ENCODE assay signal across 10 cellular contexts in genomic region chr6:1952726-1953360, GRCh38.
A peak's percentile ranks its signal among the peaks of the same experiment; 100 is the strongest.
DNase-seq lines count a peak whose midpoint lies in the region; FAIRE-seq and TF ChIP-seq lines count a peak whose summit lies in the region.
"Had no signal": no experiment of that assay in that cellular context is flagged by ENCODE, and none has a peak within 500 bp of the region (broad histone marks: within the 10 kb centered on the region; RNA-seq: fewer than 3 reads in every experiment).

No MANE protein-coding gene starts in this region.

- no peak for TF ChIP-seq POLR2A in H1 (IDR thresholded peaks at IDR 0.05; ENCODE audit: control extremely low read depth in 1 of 2, low read depth in 2 of 2, low read length in 2 of 2)
- no peak for TF ChIP-seq POLR2A in Peyer's patch (IDR thresholded peaks at IDR 0.05)

- intact Hi-C loops in PC-9 (cut with micrococcal nuclease; ENCODE audit: unreplicated experiment), result loop anchor here (2.0 to 10.0 kb wide), 4 partner anchors 36 to 482 kb away; no protein-coding TSS in a partner anchor

- CTCF ChIA-PET in PC-9 (lab: Charles Lee) (no interaction called here), H1 (lab: Charles Lee; ENCODE audit: partially characterized antibody) (interaction anchor here (1.6 kb wide), 1 partner anchor 250 kb away, joined by 4 read pairs; no protein-coding TSS in a partner anchor)

- BruUV-seq in PC-9 (replicated peaks; lab: Mats Ljungman, UMichigan), result TSS peak; percentile 99

- no peak for TF ChIP-seq EP300 in H1 (IDR thresholded peaks at IDR 0.05; ENCODE audit: borderline replicate concordance in 1 of 2, low read depth in 2 of 2, low read length in 2 of 2)

- no peak overlapping the region for H3K9ac ChIP-seq in H1 (replicated peaks in 1 of 4; ENCODE audit: extremely low read depth in 1 of 4, low read depth in 3 of 4, low read length in 3 of 4)
- H3K9ac ChIP-seq in trophoblast cell (ENCODE audit: low read length), result no peak overlapping the region

- no peaks in the 10 kb centered on the region for H3K23me2 ChIP-seq in H1 (ENCODE audit: low read depth, low read length)

- no peaks in the 10 kb centered on the region for H3K9me3 Mint-ChIP-seq in immature natural killer cell

- no peak for TF ChIP-seq RAD21 in H1 (IDR thresholded peaks at IDR 0.05 in 1 of 2, conservative IDR thresholded peaks at IDR 0.05 in 1 of 2; ENCODE audit: low read depth in 2 of 2, low read length in 2 of 2)

- DNase-seq in Daoy (ENCODE audit: low read depth) (peak; percentile 97), PC-9 (peak; percentile 69 to 94), H1 (ENCODE audit: low read depth in 1 of 2, low spot score in 2 of 2) (no peak), trophoblast cell (peak; percentile 75 to 86), Peyer's patch (no peak), NCI-H748 (lab: John Stamatoyannopoulos, UW; ENCODE audit: unreplicated experiment) (no peak), immature natural killer cell (no peak)
- DNase-seq in activated effector memory CD4-positive, alpha-beta T cell treated with anti-CD3 and anti-CD28 coated beads, Interleukin-2, amount 50 U/mL, for 16 hours, result no peak
- DNase-seq: activated CD8-positive, alpha-beta memory T cell treated with anti-CD3 and anti-CD28 coated beads, Interleukin-2, amount 50 U/mL, for 48 hours; cerebellar nuclear complex had no signal

- WGBS in H1 (ENCODE audit: extremely low coverage in 1 of 2, insufficient coverage in 1 of 2, insufficient read length in 1 of 2, insufficient replicate concordance in 2 of 2, low coverage in 1 of 2, low lambda C conversion rate in 2 of 2, missing lambda C conversion rate in 1 of 2), 2 experiments, result 93% methylated on average over 14 of the region's 14 CpGs; no CpG with 5 or more reads in 1 of the 2 experiments
- no CpG with 5 or more reads among the region's 14 CpGs for WGBS in trophoblast cell (ENCODE audit: extremely low coverage, insufficient coverage, insufficient read length)

- H3F3A ChIP-seq in PC-9 (ENCODE audit: insufficient read depth, low read depth), result peaks cover 7% of the 10 kb centered on the region; the same call in 1 of the 2 replicates

- H3K56ac ChIP-seq in H1 (replicated peaks; ENCODE audit: insufficient read length, low read depth, low read length), result no peak overlapping the region

- no peak overlapping the region for H2BK120ac ChIP-seq in H1 (replicated peaks; ENCODE audit: low read depth, low read length)
- H2BK120ac ChIP-seq in trophoblast cell (ENCODE audit: insufficient read depth, low read length, poor library complexity), result no peak overlapping the region

- H3K9me3 ChIP-seq in PC-9 (ENCODE audit: insufficient read depth, low read depth), result no peaks in the 10 kb centered on the region
- H3K9me3 ChIP-seq in H1 (ENCODE audit: insufficient read depth in 2 of 2, low read depth in 1 of 2, low read length in 1 of 2), result no peaks in the 10 kb centered on the region
- no peaks in the 10 kb centered on the region for H3K9me3 ChIP-seq in trophoblast cell (ENCODE audit: insufficient read depth, low read depth, low read length)
- H3K9me3 ChIP-seq in Peyer's patch, result no peaks in the 10 kb centered on the region

- peak overlapping the region; percentile 96 for H3K27ac ChIP-seq in PC-9
- no peak overlapping the region for H3K27ac ChIP-seq in H1 (ENCODE audit: low read depth, low read length)
- H3K27ac ChIP-seq in trophoblast cell (ENCODE audit: low read depth, low read length), result no peak overlapping the region
- no peak overlapping the region for H3K27ac ChIP-seq in Peyer's patch

- H3K79me2 ChIP-seq in PC-9 (ENCODE audit: low read depth), result no peaks in the 10 kb centered on the region
- H3K79me2 ChIP-seq in H1 (ENCODE audit: control insufficient read depth in 1 of 2, insufficient read depth in 2 of 2, low read length in 2 of 2), result no peaks in the 10 kb centered on the region
- H3K79me2 ChIP-seq in trophoblast cell (ENCODE audit: control insufficient read depth, insufficient read depth, low read length, poor library complexity), result no peaks in the 10 kb centered on the region

- H2AK5ac ChIP-seq in H1 (ENCODE audit: low read depth, low read length) (no peak overlapping the region), trophoblast cell (ENCODE audit: low read length) (no peak overlapping the region)

- H4K20me1 ChIP-seq in PC-9 (ENCODE audit: insufficient read depth), result no peaks in the 10 kb centered on the region; the same call in 1 of the 2 replicates
- no peaks in the 10 kb centered on the region for H4K20me1 ChIP-seq in H1 (replicated peaks in 1 of 2; ENCODE audit: control insufficient read depth in 1 of 2, insufficient read depth in 2 of 2, low read length in 2 of 2)

- H4K91ac ChIP-seq in H1 (replicated peaks; ENCODE audit: insufficient read length, low read length), result no peak overlapping the region
- H4K91ac ChIP-seq in trophoblast cell (ENCODE audit: low read depth, low read length), result no peak overlapping the region

- H3K14ac ChIP-seq in H1 (ENCODE audit: insufficient read length) (no peak overlapping the region), trophoblast cell (ENCODE audit: low read length) (no peak overlapping the region)

- H2BK5ac ChIP-seq in H1 (ENCODE audit: low read depth, low read length), result no peak overlapping the region
- no peak overlapping the region for H2BK5ac ChIP-seq in trophoblast cell (ENCODE audit: low read depth, low read length, poor library complexity)

- H3K4ac ChIP-seq in H1 (replicated peaks; ENCODE audit: insufficient read length, low read depth, low read length) (no peak overlapping the region), trophoblast cell (ENCODE audit: low read depth, low read length) (no peak overlapping the region)

- H3K18ac ChIP-seq in H1 (ENCODE audit: extremely low read depth, low read length) (no peak overlapping the region), trophoblast cell (ENCODE audit: low read length) (no peak overlapping the region)

- TF ChIP-seq CTCF in PC-9 (conservative IDR thresholded peaks at IDR 0.05) (no peak), H1 (IDR thresholded peaks at IDR 0.05; ENCODE audit: control extremely low read depth in 1 of 3, insufficient read depth in 1 of 3, low read depth in 1 of 3, low read length in 3 of 3) (no peak), Peyer's patch (IDR thresholded peaks at IDR 0.05) (no peak)

- H4K5ac ChIP-seq in H1 (ENCODE audit: insufficient read length, low read depth, low read length), result no peak overlapping the region

- peaks cover 19% of the 10 kb centered on the region for H3K4me1 ChIP-seq in PC-9 (replicated peaks; ENCODE audit: insufficient read depth)
- no peaks in the 10 kb centered on the region for H3K4me1 ChIP-seq in H1 (replicated peaks in 1 of 4; ENCODE audit: control insufficient read depth in 3 of 4, insufficient read depth in 4 of 4, low read length in 3 of 4)
- peaks cover 0 to 1% of the 10 kb centered on the region in 2 experiments for H3K4me1 ChIP-seq in trophoblast cell (ENCODE audit: control insufficient read depth in 1 of 2, insufficient read depth in 2 of 2, low read length in 2 of 2)
- H3K4me1 ChIP-seq in Peyer's patch, result no peaks in the 10 kb centered on the region

- H2BK12ac ChIP-seq in H1 (ENCODE audit: low read depth, low read length) (no peak overlapping the region), trophoblast cell (ENCODE audit: low read length) (no peak overlapping the region)

- H4K8ac ChIP-seq in H1 (ENCODE audit: extremely low read depth, insufficient read depth, low read length) (no peak overlapping the region), trophoblast cell (ENCODE audit: low read depth, low read length) (no peak overlapping the region)

- H3K4me1 Mint-ChIP-seq in immature natural killer cell, result no peaks in the 10 kb centered on the region

- no peak overlapping the region for H2BK20ac ChIP-seq in H1 (ENCODE audit: low read length)

- H3K36me3 ChIP-seq in PC-9 (ENCODE audit: low read depth) (no peaks in the 10 kb centered on the region), H1 (ENCODE audit: control insufficient read depth in 2 of 4, insufficient read depth in 4 of 4, low read length in 3 of 4) (no peaks in the 10 kb centered on the region), trophoblast cell (ENCODE audit: control insufficient read depth in 1 of 2, insufficient read depth in 2 of 2, low read length in 2 of 2) (no peaks in the 10 kb centered on the region), Peyer's patch (peaks cover 0 to 4% (median 0%) of the 10 kb centered on the region in 3 donors)

- no peak overlapping the region for H2BK15ac ChIP-seq in H1 (ENCODE audit: low read length)

- no peak overlapping the region for H2AFZ ChIP-seq in PC-9
- H2AFZ ChIP-seq in H1 (ENCODE audit: low read length), result no peak overlapping the region
- H2AFZ ChIP-seq in trophoblast cell (ENCODE audit: insufficient read depth, low read length, poor library complexity), result no peak overlapping the region

- no peak overlapping the region for H3K4me3 Mint-ChIP-seq in immature natural killer cell

- no peaks in the 10 kb centered on the region for H3K9me2 ChIP-seq in PC-9 (ENCODE audit: insufficient read depth)

- H3K36me3 Mint-ChIP-seq in immature natural killer cell, result peaks cover 7 to 18% (median 13%) of the 10 kb centered on the region in 3 donors

- H3K4me3 ChIP-seq in PC-9, result peak overlapping the region; percentile 42; the same call in 1 of the 2 replicates
- no peak overlapping the region for H3K4me3 ChIP-seq in H1 (ENCODE audit: extremely low read depth in 1 of 4, insufficient read depth in 2 of 4, low read depth in 3 of 4, low read length in 4 of 4)
- H3K4me3 ChIP-seq in trophoblast cell (ENCODE audit: low read depth, low read length), result no peak overlapping the region
- H3K4me3 ChIP-seq in Peyer's patch, result no peak overlapping the region

- H3K4me2 ChIP-seq in PC-9 (peak overlapping the region; percentile 75), H1 (ENCODE audit: insufficient read depth in 1 of 2, low read depth in 2 of 2, low read length in 2 of 2) (no peak overlapping the region), trophoblast cell (ENCODE audit: low read length) (no peak overlapping the region)

- peaks cover 0 to 1% (median 0%) of the 10 kb centered on the region in 3 donors for H3K27me3 Mint-ChIP-seq in immature natural killer cell (ENCODE audit: low read depth in 3 of 3)

- POLR2A ChIA-PET in PC-9 (lab: Charles Lee; ENCODE audit: unreplicated experiment), result no interaction called here
- POLR2A ChIA-PET in H1 (lab: Charles Lee; ENCODE audit: partially characterized antibody), result no interaction called here

- H3K27me3 ChIP-seq in PC-9 (ENCODE audit: insufficient read depth, low read depth), result no peaks in the 10 kb centered on the region
- H3K27me3 ChIP-seq in H1 (replicated peaks in 1 of 4; ENCODE audit: control insufficient read depth in 3 of 4, extremely low read depth in 1 of 4, insufficient read depth in 3 of 4, low read length in 3 of 4), result no peaks in the 10 kb centered on the region
- no peaks in the 10 kb centered on the region for H3K27me3 ChIP-seq in trophoblast cell (ENCODE audit: insufficient read depth, low read length)
- H3K27me3 ChIP-seq in Peyer's patch, result no peaks in the 10 kb centered on the region

- H3K23ac ChIP-seq in H1 (ENCODE audit: insufficient read length), result no peak overlapping the region
- no peak overlapping the region for H3K23ac ChIP-seq in trophoblast cell (ENCODE audit: low read length)

- H3K79me1 ChIP-seq in H1 (ENCODE audit: low read depth, low read length) (no peaks in the 10 kb centered on the region), trophoblast cell (ENCODE audit: low read length) (no peaks in the 10 kb centered on the region)

- H4K12ac ChIP-seq in trophoblast cell (ENCODE audit: low read depth, low read length), result no peak overlapping the region

- no peak overlapping the region for H3K27ac Mint-ChIP-seq in immature natural killer cell

- FAIRE-seq in H1 (lab: Jason Lieb, UNC), result peak; percentile 24

Comparison
In these comparisons a context has a peak if more than half of its experiments do, and no peak if none do; other contexts are left out.
1. DNase-seq: peak in Daoy (single experiment), PC-9 (2 of 2) and trophoblast cell (2 of 2); none in H1 (0 of 2), Peyer's patch (0 of 3), NCI-H748 (single experiment), activated effector memory CD4-positive, alpha-beta T cell treated with anti-CD3 and anti-CD28 coated beads, Interleukin-2, amount 50 U/mL, for 16 hours (single experiment) and immature natural killer cell (0 of 3).